Comparison of ENCODE assay signal across 24 cellular contexts in the genomic region with DNA sequence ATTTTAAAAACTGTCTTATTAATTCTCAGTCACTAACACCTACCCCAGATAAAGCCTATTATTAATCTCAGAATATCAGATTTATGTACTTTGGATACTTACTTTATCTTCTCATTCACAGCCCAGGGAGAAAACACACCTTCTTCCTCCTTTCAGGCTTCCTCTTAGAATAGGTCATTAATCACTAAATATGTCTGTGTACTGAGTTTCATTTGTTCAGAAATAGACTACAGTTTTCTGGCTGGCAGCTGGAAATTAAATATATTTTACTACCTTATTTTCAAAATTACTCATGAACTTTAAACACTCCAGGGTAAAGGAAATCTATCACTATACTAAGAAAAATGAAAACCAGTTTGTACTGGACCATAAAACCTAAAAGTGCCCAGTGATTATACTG.
DNase-seq lines count a peak whose midpoint lies in the region; ATAC-seq, FAIRE-seq and TF ChIP-seq lines count a peak whose summit lies in the region.
"Had no signal": no experiment of that assay in that cellular context is flagged by ENCODE, and none has a peak within 500 bp of the region (broad histone marks: within the 10 kb centered on the region; RNA-seq: fewer than 3 reads in every experiment).

No MANE protein-coding gene starts in this region.

- no peak overlapping the region for H3K27ac ChIP-seq in GM23338 (ENCODE audit: low read depth)
- H3K27ac ChIP-seq in OCI-LY3 (ENCODE audit: low read length) = no peak overlapping the region
- H3K27ac ChIP-seq in CD8-positive, alpha-beta memory T cell (ENCODE audit: low read depth, low read length) = no peak overlapping the region
- H3K27ac ChIP-seq: adrenal gland, lower lobe of right lung, Peyer's patch had no signal

- no peak for TF ChIP-seq POLR2A in GM12892 (IDR thresholded peaks at IDR 0.05; ENCODE audit: low read depth, low read length)
- TF ChIP-seq POLR2A in GM18505 (IDR thresholded peaks at IDR 0.05; ENCODE audit: borderline replicate concordance, extremely low read depth, insufficient read depth, insufficient read length) = no peak

- peaks cover 87% of the 10 kb centered on the region for H3K79me2 ChIP-seq in GM23338 (replicated peaks; ENCODE audit: insufficient read depth)
- H3K79me2 ChIP-seq in OCI-LY3 (ENCODE audit: low read length) = no peaks in the 10 kb centered on the region

- DNase-seq in GM12892 (ENCODE audit: insufficient read length) = no peak
- DNase-seq in GM23338 (ENCODE audit: low spot score) = no peak
- DNase-seq in CD8-positive, alpha-beta memory T cell = no peak
- DNase-seq: activated CD4-positive, alpha-beta T cell treated with anti-CD3 and anti-CD28 coated beads for 36 hours; activated CD8-positive, alpha-beta memory T cell treated with anti-CD3 and anti-CD28 coated beads, Interleukin-2, amount 50 U/mL, for 48 hours; activated gamma-delta T cell; adrenal gland; CD4-positive, CD25-positive, alpha-beta regulatory T cell; lower lobe of right lung; NCI-H1048; NCI-H2081 treated with DMSO at 0.1 percent for 48 hours; NCI-H526; Peyer's patch; stimulated activated naive CD4-positive, alpha-beta T cell treated with Interleukin-2 at 50 U/mL for 16 hours; T1000; trophoblast cell had no signal

- peaks cover 4% of the 10 kb centered on the region; the same call in 1 of the 3 replicates for H3K9me3 Mint-ChIP-seq in GM23338
- peaks cover 0 to 4% (median 0%) of the 10 kb centered on the region in 5 donors for H3K9me3 Mint-ChIP-seq in CD8-positive, alpha-beta memory T cell

- POLR2A ChIA-PET in CD8-positive, alpha-beta memory T cell (lab: Charles Lee) = no interaction called here

- no peak overlapping the region for H3K9ac ChIP-seq in OCI-LY3 (ENCODE audit: low read length)

- H3K4me1 Mint-ChIP-seq in GM23338 = peaks cover 48% of the 10 kb centered on the region
- no peaks in the 10 kb centered on the region for H3K4me1 Mint-ChIP-seq in CD8-positive, alpha-beta memory T cell
- H3K4me1 Mint-ChIP-seq: activated CD4-positive, alpha-beta T cell treated with anti-CD3 and anti-CD28 coated beads for 36 hours; CD4-positive, CD25-positive, alpha-beta regulatory T cell; IgD-negative memory B cell had no signal

- H2AFZ ChIP-seq in GM23338 (no peak overlapping the region), OCI-LY3 (ENCODE audit: low read depth, low read length) (no peak overlapping the region)

- H3K9me2 ChIP-seq in GM23338 (ENCODE audit: insufficient read depth) = no peaks in the 10 kb centered on the region

- no peaks in the 10 kb centered on the region for H3K36me3 ChIP-seq in GM23338 (ENCODE audit: insufficient read depth)
- no peaks in the 10 kb centered on the region for H3K36me3 ChIP-seq in OCI-LY3 (replicated peaks; ENCODE audit: low read depth, low read length)
- no peaks in the 10 kb centered on the region for H3K36me3 ChIP-seq in CD8-positive, alpha-beta memory T cell (ENCODE audit: insufficient read depth, low read length)
- H3K36me3 ChIP-seq: adrenal gland, lower lobe of right lung, Peyer's patch had no signal

- no peaks in the 10 kb centered on the region for H3K9me3 ChIP-seq in OCI-LY3 (ENCODE audit: insufficient read depth, low read length)
- H3K9me3 ChIP-seq in CD8-positive, alpha-beta memory T cell (ENCODE audit: low read length) = no peaks in the 10 kb centered on the region
- H3K9me3 ChIP-seq: adrenal gland, lower lobe of right lung, Peyer's patch had no signal

- FAIRE-seq in GM12892 (lab: Jason Lieb, UNC) = peak; percentile 5
- peak; percentile 5 for FAIRE-seq in islet of Langerhans (lab: Jason Lieb, UNC)

- CTCF ChIA-PET in CD8-positive, alpha-beta memory T cell (lab: Charles Lee) = no interaction called here

- TF ChIP-seq CTCF in GM23338 (conservative IDR thresholded peaks at IDR 0.05; ENCODE audit: low read depth in 2 of 2) (no peak), OCI-LY3 (IDR thresholded peaks at IDR 0.05; ENCODE audit: low read depth, low read length) (no peak)

- H3K27me3 ChIP-seq in GM23338 (ENCODE audit: insufficient read depth) (no peaks in the 10 kb centered on the region), OCI-LY3 (ENCODE audit: low read depth, low read length) (no peaks in the 10 kb centered on the region)
- H3K27me3 ChIP-seq in CD8-positive, alpha-beta memory T cell (ENCODE audit: insufficient read depth, low read length, poor library complexity, severe bottlenecking) = no peaks in the 10 kb centered on the region
- H3K27me3 ChIP-seq: adrenal gland, Peyer's patch had no signal

- H4K20me1 ChIP-seq in GM23338 (replicated peaks; ENCODE audit: insufficient read depth) = no peaks in the 10 kb centered on the region; the same call in 1 of the 2 replicates
- H4K20me1 ChIP-seq in OCI-LY3 (ENCODE audit: insufficient read depth, low read length) = no peaks in the 10 kb centered on the region

- no peak overlapping the region for H3K4me3 Mint-ChIP-seq in GM23338
- no peak overlapping the region for H3K4me3 Mint-ChIP-seq in CD8-positive, alpha-beta memory T cell
- H3K4me3 Mint-ChIP-seq: activated CD4-positive, alpha-beta T cell treated with anti-CD3 and anti-CD28 coated beads for 36 hours; CD4-positive, CD25-positive, alpha-beta regulatory T cell; IgD-negative memory B cell had no signal

- peaks cover 2% of the 10 kb centered on the region for H3K27me3 Mint-ChIP-seq in GM23338 (ENCODE audit: insufficient read depth, low read depth, poor library complexity)
- peaks cover 1 to 27% of the 10 kb centered on the region in 2 donors for H3K27me3 Mint-ChIP-seq in CD8-positive, alpha-beta memory T cell

- peaks cover 9% of the 10 kb centered on the region; the same call in 1 of the 2 replicates for H3F3A ChIP-seq in GM23338 (replicated peaks; ENCODE audit: low read depth)

- no peak for ATAC-seq in GM23338
- ATAC-seq in HG02798 (IDR thresholded peaks at IDR 0.05; ENCODE audit: poor library complexity, unreplicated experiment) = no peak
- ATAC-seq in GM18505 (IDR thresholded peaks at IDR 0.05; ENCODE audit: unreplicated experiment) = no peak
- ATAC-seq in GM21423 (IDR thresholded peaks at IDR 0.05; ENCODE audit: unreplicated experiment) = no peak
- ATAC-seq: activated CD4-positive, alpha-beta T cell treated with anti-CD3 and anti-CD28 coated beads for 36 hours; lower lobe of right lung; sciatic nerve; SK-N-SH treated with all-trans-retinoic acid at 6 μM for 48 hours had no signal

- peak overlapping the region; percentile 20; the same call in 1 of the 2 replicates for H3K27ac Mint-ChIP-seq in GM23338
- no peak overlapping the region for H3K27ac Mint-ChIP-seq in CD8-positive, alpha-beta memory T cell
- H3K27ac Mint-ChIP-seq: activated CD4-positive, alpha-beta T cell treated with anti-CD3 and anti-CD28 coated beads for 36 hours; CD4-positive, CD25-positive, alpha-beta regulatory T cell; IgD-negative memory B cell had no signal

- H3K4me3 ChIP-seq in GM23338 = no peak overlapping the region
- no peak overlapping the region for H3K4me3 ChIP-seq in OCI-LY3 (ENCODE audit: low read length)
- no peak overlapping the region for H3K4me3 ChIP-seq in CD8-positive, alpha-beta memory T cell (ENCODE audit: low read length)
- H3K4me3 ChIP-seq: adrenal gland, lower lobe of right lung, Peyer's patch had no signal

- peaks cover 35% of the 10 kb centered on the region for H3K4me1 ChIP-seq in GM23338 (ENCODE audit: insufficient read depth)
- peaks cover 19% of the 10 kb centered on the region for H3K4me1 ChIP-seq in OCI-LY3 (ENCODE audit: low read length)
- no peaks in the 10 kb centered on the region for H3K4me1 ChIP-seq in CD8-positive, alpha-beta memory T cell (ENCODE audit: insufficient read depth, low read length)
- H3K4me1 ChIP-seq: lower lobe of right lung, Peyer's patch had no signal

- H3K4me2 ChIP-seq in GM23338 = no peak overlapping the region
- H3K4me2 ChIP-seq in OCI-LY3 (ENCODE audit: low read length) = peak overlapping the region; percentile 11; the same call in 1 of the 2 replicates

- H3K36me3 Mint-ChIP-seq in GM23338 (ENCODE audit: low read depth) = peaks cover 20% of the 10 kb centered on the region
- H3K36me3 Mint-ChIP-seq in CD8-positive, alpha-beta memory T cell = peaks cover 0 to 3% (median 0%) of the 10 kb centered on the region in 3 donors

TF ChIP-seq in GM23338, 12 proteins besides CTCF, POLR2A, EP300 and RAD21:
- no peak for TF ChIP-seq NANOG (IDR thresholded peaks at IDR 0.05; ENCODE audit: borderline replicate concordance)
